ENCODE assay signal across 18 cellular contexts in genomic region chr13:84121456-84121855, GRCh38.
DNase-seq lines count a peak whose midpoint lies in the region; ATAC-seq and TF ChIP-seq lines count a peak whose summit lies in the region.
"Had no signal": no experiment of that assay in that cellular context is flagged by ENCODE, and none has a peak within 500 bp of the region (broad histone marks: within the 10 kb centered on the region; RNA-seq: fewer than 3 reads in every experiment).

No MANE protein-coding gene starts in this region.

- TF ChIP-seq CTCF in prostate gland (IDR thresholded peaks at IDR 0.05), result no peak
- no peak for TF ChIP-seq CTCF in tibial nerve (IDR thresholded peaks at IDR 0.05)

- no peak for TF ChIP-seq POLR2A in prostate gland (IDR thresholded peaks at IDR 0.05)
- TF ChIP-seq POLR2A in tibial nerve (IDR thresholded peaks at IDR 0.05), result no peak

- H3K4me1 ChIP-seq in prostate gland (replicated peaks), result no peaks in the 10 kb centered on the region
- H3K4me1 ChIP-seq in tibial nerve, result no peaks in the 10 kb centered on the region
- H3K4me1 ChIP-seq: A549, adrenal gland, Caco-2, uterus had no signal

- peak; percentile 34 for DNase-seq in NCI-H2107 treated with DMSO at 0.1 percent for 48 hours (lab: John Stamatoyannopoulos, UW; ENCODE audit: unreplicated experiment)
- no peak for DNase-seq in NCI-H2107 (lab: John Stamatoyannopoulos, UW)
- peak; percentile 45 for DNase-seq in NCI-H345 treated with DMSO at 0.1 percent for 48 hours (lab: John Stamatoyannopoulos, UW; ENCODE audit: unreplicated experiment)
- peak; percentile 35 for DNase-seq in fibroblast of gingiva (ENCODE audit: low read depth)
- DNase-seq in prostate gland (ENCODE audit: low spot score), result peak; percentile 5
- no peak for DNase-seq in tibial nerve (ENCODE audit: low spot score in 2 of 2)
- no peak for DNase-seq in A172 (ENCODE audit: low spot score)
- DNase-seq: activated CD4-positive, alpha-beta T cell treated with anti-CD3 and anti-CD28 coated beads, Interleukin-2, amount 10 ng/mL, durations not matched to agents 24 days and 14 days; activated T-cell treated with anti-CD3 and anti-CD28 coated beads, Interleukin-2, amount 50 U/mL, for 24 hours; adrenal gland; Caco-2; cortex of kidney; IMR-90; NCI-H774; uterus had no signal

- WGBS in prostate gland, result 48% methylated on average over 1 of the region's 1 CpG
- 49 to 56% methylated on average over 1 of the region's 1 CpG for WGBS in tibial nerve, 2 donors

- no peaks in the 10 kb centered on the region for H3K9me3 ChIP-seq in prostate gland
- H3K9me3 ChIP-seq in tibial nerve, result no peaks in the 10 kb centered on the region
- H3K9me3 ChIP-seq: A549, adrenal gland, Caco-2, uterus had no signal

- TF ChIP-seq EP300 in tibial nerve (IDR thresholded peaks at IDR 0.05), result no peak

- ATAC-seq in SK-N-SH treated with all-trans-retinoic acid at 6 μM for 48 hours, result no peak
- ATAC-seq: A549 had no signal

- H3K36me3 ChIP-seq in prostate gland (no peaks in the 10 kb centered on the region), tibial nerve (no peaks in the 10 kb centered on the region)
- H3K36me3 ChIP-seq: adrenal gland, uterus had no signal

- intact Hi-C loops in prostate gland (cut with DNase I), result no loop called here

- H3K27me3 ChIP-seq in prostate gland (replicated peaks; ENCODE audit: insufficient read depth), result no peaks in the 10 kb centered on the region
- H3K27me3 ChIP-seq in tibial nerve, result no peaks in the 10 kb centered on the region
- H3K27me3 ChIP-seq: adrenal gland, uterus had no signal

- H3K27ac ChIP-seq in prostate gland (no peak overlapping the region), tibial nerve (no peak overlapping the region)
- H3K27ac ChIP-seq: A549, adrenal gland, uterus had no signal

- H3K4me3 ChIP-seq in prostate gland, result no peak overlapping the region
- H3K4me3 ChIP-seq in tibial nerve, result no peak overlapping the region
- H3K4me3 ChIP-seq: A549, adrenal gland, lung, uterus had no signal

TF ChIP-seq in SK-N-SH treated with all-trans-retinoic acid at 6 μM for 48 hours, 23 proteins besides CTCF, POLR2A, EP300 and RAD21:
- TF ChIP-seq ZFP3 (CRISPR knock-in tag; IDR thresholded peaks at IDR 0.05) (no peak), OSR1 (CRISPR knock-in tag; IDR thresholded peaks at IDR 0.05) (no peak), BACH2 (CRISPR knock-in tag; IDR thresholded peaks at IDR 0.05; ENCODE audit: borderline replicate concordance) (no peak), ZFP30 (CRISPR knock-in tag; IDR thresholded peaks at IDR 0.05) (no peak), CSDC2 (CRISPR knock-in tag; IDR thresholded peaks at IDR 0.05) (no peak), ESRRG (CRISPR knock-in tag; IDR thresholded peaks at IDR 0.05) (no peak), ISL1 (CRISPR knock-in tag; IDR thresholded peaks at IDR 0.05) (no peak), PPARA (CRISPR knock-in tag; IDR thresholded peaks at IDR 0.05; ENCODE audit: borderline replicate concordance) (no peak), POU6F1 (CRISPR knock-in tag; IDR thresholded peaks at IDR 0.05; ENCODE audit: borderline replicate concordance, low read depth) (no peak), ARNTL (CRISPR knock-in tag; IDR thresholded peaks at IDR 0.05; ENCODE audit: borderline replicate concordance, low read depth) (no peak), TCF4 (CRISPR knock-in tag; IDR thresholded peaks at IDR 0.05; ENCODE audit: borderline replicate concordance) (no peak), ZNF70 (CRISPR knock-in tag; IDR thresholded peaks at IDR 0.05) (no peak), SNAI2 (CRISPR knock-in tag; IDR thresholded peaks at IDR 0.05) (no peak)

Comparison
In these comparisons a context has a peak if more than half of its experiments do, and no peak if none do; other contexts are left out.
1. DNase-seq: peak in NCI-H2107 treated with DMSO at 0.1 percent for 48 hours (single experiment), NCI-H345 treated with DMSO at 0.1 percent for 48 hours (single experiment), fibroblast of gingiva (single experiment) and prostate gland (single experiment); none in NCI-H2107 (single experiment), tibial nerve (0 of 2) and A172 (single experiment).